ENCODE assay signal across 21 cellular contexts in genomic region chrX:298993-299392, GRCh38. TPM values are rescaled to one million over a fixed set of nuclear protein-coding genes. Genes with fewer than 3 reads are reported as not detected.
DNase-seq lines count a peak whose midpoint lies in the region; ATAC-seq, FAIRE-seq and TF ChIP-seq lines count a peak whose summit lies in the region.
"Had no signal": no experiment of that assay in that cellular context is flagged by ENCODE, and none has a peak within 500 bp of the region (broad histone marks: within the 10 kb centered on the region; RNA-seq: fewer than 3 reads in every experiment).

No MANE protein-coding gene starts in this region.

- peaks cover 35% of the 10 kb centered on the region for H3K36me3 Mint-ChIP-seq in T-helper 2 cell treated with Interferon-gamma antibody and Interleukin-4, amounts not matched to agents 5 μg/mL and 100 μg/mL, for 36 hours (ENCODE audit: low read depth)

- no peak overlapping the region for H4K91ac ChIP-seq in H1 (replicated peaks; ENCODE audit: insufficient read length, low read length)

- TF ChIP-seq RAD21 in H1 (IDR thresholded peaks at IDR 0.05 in 1 of 2, conservative IDR thresholded peaks at IDR 0.05 in 1 of 2; ENCODE audit: low read depth in 2 of 2, low read length in 2 of 2) = no peak

- no peak overlapping the region for H4K8ac ChIP-seq in H1 (ENCODE audit: extremely low read depth, insufficient read depth, low read length)

- no peak overlapping the region for H2BK12ac ChIP-seq in H1 (ENCODE audit: low read depth, low read length)

- H3K4me3 Mint-ChIP-seq in T-helper 2 cell treated with Interferon-gamma antibody and Interleukin-4, amounts not matched to agents 5 μg/mL and 100 μg/mL, for 36 hours = no peak overlapping the region

- DNase-seq in heart left ventricle = peak in 4 of 5 donors; percentile 15 to 58 (median 18)
- no peak for DNase-seq in Right ventricle myocardium inferior (ENCODE audit: missing footprints)
- DNase-seq in H1 (ENCODE audit: low read depth in 1 of 2, low spot score in 2 of 2) = no peak
- peak; percentile 34 for DNase-seq in lower lobe of right lung
- DNase-seq in T-helper 2 cell treated with Interferon-gamma antibody and Interleukin-4, amounts not matched to agents 5 μg/mL and 100 μg/mL, for 36 hours (ENCODE audit: low spot score) = no peak
- DNase-seq in WERI-Rb-1 = no peak
- DNase-seq: AML-193, C1 segment of cervical spinal cord, GF-D8, HCEC 1CT, IMR-90, NCI-H1105, NCI-H146, NCI-H2029, NCI-H226, NCI-H510A treated with DMSO at 0.1 percent for 48 hours, NCI-H748 treated with DMSO at 0.1 percent for 48 hours had no signal

- H3K4me1 ChIP-seq in heart left ventricle (no peaks in the 10 kb centered on the region), H1 (replicated peaks in 1 of 4; ENCODE audit: control insufficient read depth in 3 of 4, insufficient read depth in 4 of 4, low read length in 3 of 4) (no peaks in the 10 kb centered on the region), lower lobe of right lung (no peaks in the 10 kb centered on the region)
- H3K4me1 ChIP-seq: SJSA1 had no signal

- H3K27me3 ChIP-seq in heart left ventricle (no peaks in the 10 kb centered on the region), H1 (replicated peaks in 1 of 4; ENCODE audit: control insufficient read depth in 3 of 4, extremely low read depth in 1 of 4, insufficient read depth in 3 of 4, low read length in 3 of 4) (no peaks in the 10 kb centered on the region), lower lobe of right lung (ENCODE audit: low read depth) (no peaks in the 10 kb centered on the region), WERI-Rb-1 (ENCODE audit: insufficient read depth, low read depth, severe bottlenecking) (no peaks in the 10 kb centered on the region)
- H3K27me3 ChIP-seq: SJSA1 had no signal

- H3K23ac ChIP-seq in H1 (ENCODE audit: insufficient read length) = no peak overlapping the region

- H2BK20ac ChIP-seq in H1 (ENCODE audit: low read length) = no peak overlapping the region

- TF ChIP-seq EP300 in H1 (IDR thresholded peaks at IDR 0.05; ENCODE audit: borderline replicate concordance in 1 of 2, low read depth in 2 of 2, low read length in 2 of 2) = no peak

- H3K18ac ChIP-seq in H1 (ENCODE audit: extremely low read depth, low read length) = no peak overlapping the region

- H3K4me3 ChIP-seq in heart left ventricle (no peak overlapping the region), H1 (ENCODE audit: extremely low read depth in 1 of 4, insufficient read depth in 2 of 4, low read depth in 3 of 4, low read length in 4 of 4) (no peak overlapping the region), lower lobe of right lung (no peak overlapping the region), WERI-Rb-1 (ENCODE audit: low read depth, low read length) (no peak overlapping the region)
- H3K4me3 ChIP-seq: SJSA1 had no signal

- no peak overlapping the region for H3K56ac ChIP-seq in H1 (replicated peaks; ENCODE audit: insufficient read length, low read depth, low read length)

- H2BK120ac ChIP-seq in H1 (replicated peaks; ENCODE audit: low read depth, low read length) = no peak overlapping the region

- CTCF ChIA-PET in H1 (lab: Charles Lee; ENCODE audit: partially characterized antibody) = no interaction called here

- intact Hi-C loops in heart left ventricle (cut with DNase I) (no loop called here), Right ventricle myocardium inferior (cut with DNase I) (no loop called here), lower lobe of right lung (cut with DNase I) (no loop called here)

- peaks cover 3 to 11% of the 10 kb centered on the region in 2 experiments for H4K20me1 ChIP-seq in H1 (replicated peaks in 1 of 2; ENCODE audit: control insufficient read depth in 1 of 2, insufficient read depth in 2 of 2, low read length in 2 of 2)

- H3K36me3 ChIP-seq in heart left ventricle = peaks cover 0 to 30% (median 8%) of the 10 kb centered on the region in 9 donors
- H3K36me3 ChIP-seq in H1 (ENCODE audit: control insufficient read depth in 2 of 4, insufficient read depth in 4 of 4, low read length in 3 of 4) = peaks cover 20 to 74% (median 53%) of the 10 kb centered on the region in 4 experiments
- H3K36me3 ChIP-seq in lower lobe of right lung = peaks cover 69% of the 10 kb centered on the region
- peaks cover 66% of the 10 kb centered on the region for H3K36me3 ChIP-seq in WERI-Rb-1

- no peak overlapping the region for H2AK5ac ChIP-seq in H1 (ENCODE audit: low read depth, low read length)

- TF ChIP-seq CTCF in heart left ventricle (IDR thresholded peaks at IDR 0.05) (no peak), H1 (IDR thresholded peaks at IDR 0.05; ENCODE audit: control extremely low read depth in 1 of 3, insufficient read depth in 1 of 3, low read depth in 1 of 3, low read length in 3 of 3) (no peak), lower lobe of right lung (IDR thresholded peaks at IDR 0.05) (no peak), WERI-Rb-1 (IDR thresholded peaks at IDR 0.05; ENCODE audit: low read depth, low read length) (no peak)

- H3K9ac ChIP-seq in H1 (replicated peaks in 1 of 4; ENCODE audit: extremely low read depth in 1 of 4, low read depth in 3 of 4, low read length in 3 of 4) = no peak overlapping the region

- POLR2A ChIA-PET in H1 (lab: Charles Lee; ENCODE audit: partially characterized antibody) = no interaction called here

- no peaks in the 10 kb centered on the region for H3K9me3 Mint-ChIP-seq in T-helper 2 cell treated with Interferon-gamma antibody and Interleukin-4, amounts not matched to agents 5 μg/mL and 100 μg/mL, for 36 hours

- H3K4me1 Mint-ChIP-seq in T-helper 2 cell treated with Interferon-gamma antibody and Interleukin-4, amounts not matched to agents 5 μg/mL and 100 μg/mL, for 36 hours (ENCODE audit: low read depth) = no peaks in the 10 kb centered on the region

- ATAC-seq in heart left ventricle (no peak), Right ventricle myocardium inferior (no peak), lower lobe of right lung (no peak), HG03432 (IDR thresholded peaks at IDR 0.05; ENCODE audit: unreplicated experiment) (no peak)

- H3K23me2 ChIP-seq in H1 (ENCODE audit: low read depth, low read length) = no peaks in the 10 kb centered on the region

- H3K14ac ChIP-seq in H1 (ENCODE audit: insufficient read length) = no peak overlapping the region

- no peak for TF ChIP-seq POLR2A in heart left ventricle (IDR thresholded peaks at IDR 0.05)
- TF ChIP-seq POLR2A in H1 (IDR thresholded peaks at IDR 0.05; ENCODE audit: control extremely low read depth in 1 of 2, low read depth in 2 of 2, low read length in 2 of 2) = no peak

- H3K9me3 ChIP-seq in heart left ventricle (no peaks in the 10 kb centered on the region), H1 (ENCODE audit: insufficient read depth in 2 of 2, low read depth in 1 of 2, low read length in 1 of 2) (no peaks in the 10 kb centered on the region; a peak in 1 of 4 replicates), lower lobe of right lung (no peaks in the 10 kb centered on the region), WERI-Rb-1 (ENCODE audit: severe bottlenecking) (no peaks in the 10 kb centered on the region)
- H3K9me3 ChIP-seq: SJSA1 had no signal

- no peak overlapping the region for H4K5ac ChIP-seq in H1 (ENCODE audit: insufficient read length, low read depth, low read length)

- no peak overlapping the region for H3K27ac Mint-ChIP-seq in T-helper 2 cell treated with Interferon-gamma antibody and Interleukin-4, amounts not matched to agents 5 μg/mL and 100 μg/mL, for 36 hours

- H3K27ac ChIP-seq in heart left ventricle = no peak overlapping the region
- no peak overlapping the region for H3K27ac ChIP-seq in H1 (ENCODE audit: low read depth, low read length)
- H3K27ac ChIP-seq in lower lobe of right lung = no peak overlapping the region
- no peak overlapping the region for H3K27ac ChIP-seq in WERI-Rb-1
- H3K27ac ChIP-seq: RWPE1, SJSA1 had no signal

- WGBS in heart left ventricle, 4 donors = 96 to 97% (median 97%) methylated on average over 33 to 36 of the region's 36 CpGs
- WGBS in H1 (ENCODE audit: extremely low coverage in 1 of 2, insufficient coverage in 1 of 2, insufficient read length in 1 of 2, insufficient replicate concordance in 2 of 2, low coverage in 1 of 2, low lambda C conversion rate in 2 of 2, missing lambda C conversion rate in 1 of 2), 2 experiments = 92% methylated on average over 34 of the region's 36 CpGs; no CpG with 5 or more reads in 1 of the 2 experiments

- no peak overlapping the region for H2BK5ac ChIP-seq in H1 (ENCODE audit: low read depth, low read length)

- peaks cover 0 to 4% of the 10 kb centered on the region in 2 experiments; a peak in 1 of 4 replicates for H3K79me2 ChIP-seq in H1 (ENCODE audit: control insufficient read depth in 1 of 2, insufficient read depth in 2 of 2, low read length in 2 of 2)

- no peak overlapping the region for H3K4me2 ChIP-seq in H1 (ENCODE audit: insufficient read depth in 1 of 2, low read depth in 2 of 2, low read length in 2 of 2)

- peaks cover 2% of the 10 kb centered on the region; the same call in 1 of the 2 replicates for H3K79me1 ChIP-seq in H1 (ENCODE audit: low read depth, low read length)

- no peak overlapping the region for H2AFZ ChIP-seq in H1 (ENCODE audit: low read length)

- no peak for FAIRE-seq in H1 (lab: Jason Lieb, UNC)
- FAIRE-seq: HTR-8/SVneo had no signal

- H3K4ac ChIP-seq in H1 (replicated peaks; ENCODE audit: insufficient read length, low read depth, low read length) = no peak overlapping the region

- H3K27me3 Mint-ChIP-seq in T-helper 2 cell treated with Interferon-gamma antibody and Interleukin-4, amounts not matched to agents 5 μg/mL and 100 μg/mL, for 36 hours (ENCODE audit: low read depth) = no peaks in the 10 kb centered on the region

- no peak overlapping the region for H2BK15ac ChIP-seq in H1 (ENCODE audit: low read length)

RNA-seq across cellular contexts. Expression of gene PLCXD1, which starts 17.8 kb away (rescaled TPM):
- total RNA-seq in heart left ventricle (1 to 10 TPM in 7 of 9 donors, under 1 TPM in 2; 0.81 to 6.8 (median 3.0) TPM), Right ventricle myocardium inferior (6.1 TPM), lower lobe of right lung (23.7 TPM)
- polyA plus RNA-seq in heart left ventricle (10 to 100 TPM in 1 of 2 donors, 1 to 10 TPM in 1; 1.9 to 27.0 TPM), H1 (2011; rRNA removed) (93.6 and 134 TPM in 2 replicates)
- 124 and 128 TPM in 2 replicates for total RNA-seq in H1 (2021; fragmentation: NEBNext Ultra II Directional; extraction: Animal tissue kit (Norgen Biotek cat#: 25700))
- polyA plus RNA-seq in H1 (2011; cell fraction: cytosol; rRNA removed) = 112 TPM
- 188 TPM for polyA plus RNA-seq in H1 (2011; cell fraction: nucleus; rRNA removed)
- 100 to 153 TPM (median 126 TPM) in 4 replicates for polyA plus RNA-seq in H1 (2012, experiment 1 of 2)
- polyA plus RNA-seq in H1 (2012, experiment 2 of 2) = 109 TPM
- polyA plus RNA-seq in H1 (2013, experiment 1 of 2) = 53.1 TPM
- 49.5 TPM for polyA plus RNA-seq in H1 (2013, experiment 2 of 2)
- 95.0 and 156 TPM in 2 replicates for polyA minus RNA-seq in H1 (2011; rRNA and poly(A)+ RNA removed)
- 121 TPM for polyA minus RNA-seq in H1 (2011; cell fraction: cytosol; rRNA and poly(A)+ RNA removed)
- polyA minus RNA-seq in H1 (2011; cell fraction: nucleus; rRNA and poly(A)+ RNA removed) = 94.0 TPM

RNA-seq across cellular contexts. Expression of gene GTPBP6, which starts 19.6 kb away (rescaled TPM):
- total RNA-seq in heart left ventricle = 10 to 100 TPM; 31.3 to 71.5 (median 47.5) TPM
- polyA plus RNA-seq in heart left ventricle = 100 to 1,000 TPM in 1 of 2 donors, 10 to 100 TPM in 1; 50.6 to 102 TPM
- total RNA-seq in Right ventricle myocardium inferior = 51.4 TPM
- 55.4 and 57.1 TPM in 2 replicates for total RNA-seq in H1 (2021; fragmentation: NEBNext Ultra II Directional; extraction: Animal tissue kit (Norgen Biotek cat#: 25700))
- polyA plus RNA-seq in H1 (2011; rRNA removed) = 33.9 and 59.0 TPM in 2 replicates
- polyA plus RNA-seq in H1 (2011; cell fraction: cytosol; rRNA removed) = 56.3 TPM
- 61.5 TPM for polyA plus RNA-seq in H1 (2011; cell fraction: nucleus; rRNA removed)
- polyA plus RNA-seq in H1 (2012, experiment 1 of 2) = 26.6 to 55.2 TPM (median 54.8 TPM) in 4 replicates
- 40.7 TPM for polyA plus RNA-seq in H1 (2012, experiment 2 of 2)
- polyA plus RNA-seq in H1 (2013, experiment 1 of 2) = 35.4 TPM
- polyA plus RNA-seq in H1 (2013, experiment 2 of 2) = 32.3 TPM
- 17.9 and 18.5 TPM in 2 replicates for polyA minus RNA-seq in H1 (2011; rRNA and poly(A)+ RNA removed)
- 23.8 TPM for polyA minus RNA-seq in H1 (2011; cell fraction: cytosol; rRNA and poly(A)+ RNA removed)
- polyA minus RNA-seq in H1 (2011; cell fraction: nucleus; rRNA and poly(A)+ RNA removed) = 18.8 TPM
- total RNA-seq in lower lobe of right lung = 47.1 TPM

Comparison
In these comparisons a context has a peak if more than half of its experiments do, and no peak if none do; other contexts are left out.
1. DNase-seq: peak in heart left ventricle (4 of 5) and lower lobe of right lung (single experiment); none in Right ventricle myocardium inferior (single experiment), H1 (0 of 2), T-helper 2 cell treated with Interferon-gamma antibody and Interleukin-4, amounts not matched to agents 5 μg/mL and 100 μg/mL, for 36 hours (single experiment) and WERI-Rb-1 (single experiment).